8 cellular contexts compared by ENCODE assay signal in the genomic region with DNA sequence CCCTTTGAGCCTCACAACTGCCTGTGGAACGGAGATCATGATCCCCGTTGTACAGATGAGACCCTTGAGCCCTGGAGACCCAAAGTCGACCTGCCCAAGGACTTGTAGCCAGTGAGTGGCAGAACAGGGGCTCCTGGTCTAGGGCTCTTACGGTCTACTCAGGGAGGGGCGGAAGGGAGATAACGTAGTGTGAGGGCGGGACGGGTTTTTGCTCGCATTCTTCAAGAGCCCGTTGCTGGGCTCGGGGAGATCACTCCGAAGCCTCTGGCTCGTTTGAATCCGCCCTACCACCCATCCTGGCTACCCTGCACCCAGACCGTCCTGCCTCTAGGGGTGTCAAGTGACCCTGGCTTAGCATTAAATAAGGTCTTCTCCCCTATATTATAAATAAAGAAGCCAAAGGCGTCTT. TPM values are rescaled to one million over a fixed set of nuclear protein-coding genes. Genes with fewer than 3 reads are reported as not detected.
DNase-seq lines count a peak whose midpoint lies in the region; ATAC-seq and TF ChIP-seq lines count a peak whose summit lies in the region.

No MANE protein-coding gene starts in this region.

- in situ Hi-C loops in SK-MEL-5 (cut with HindIII; ENCODE audit: low pct_unique_long_range_greater_than_20kb, low sequenced_read_pairs), result no loop called here
- in situ Hi-C loops in astrocyte of the spinal cord (cut with HindIII; ENCODE audit: low sequenced_read_pairs), result no loop called here

- TF ChIP-seq CTCF in AG09319 (IDR thresholded peaks at IDR 0.05; ENCODE audit: low read depth, low read length), result peak; percentile 18; the same call in 1 of the 2 replicates
- peak; percentile 27 for TF ChIP-seq CTCF in astrocyte of the spinal cord (IDR thresholded peaks at IDR 0.05; ENCODE audit: low read depth, low read length)

- H3K9ac ChIP-seq in iPS-15b (ENCODE audit: low read depth, low read length), result peak overlapping the region; percentile 71
- peak overlapping the region; percentile 94 for H3K9ac ChIP-seq in skeletal muscle satellite cell (ENCODE audit: low read depth, low read length)

- peak overlapping the region; percentile 91 for H3K4me2 ChIP-seq in skeletal muscle satellite cell (ENCODE audit: low read length)

- H3K4me3 ChIP-seq in astrocyte of the spinal cord (ENCODE audit: low read depth, low read length), result peak overlapping the region; percentile 91
- peak overlapping the region; percentile 93 for H3K4me3 ChIP-seq in iPS-15b (ENCODE audit: low read depth, low read length)
- H3K4me3 ChIP-seq in skeletal muscle satellite cell (ENCODE audit: low read length), result peak overlapping the region; percentile 93

- ATAC-seq in GM18502 (IDR thresholded peaks at IDR 0.05; ENCODE audit: poor library complexity, unreplicated experiment) (peak; percentile 17), HG03432 (IDR thresholded peaks at IDR 0.05; ENCODE audit: unreplicated experiment) (peak; percentile 18)

- DNase-seq in AG09319 (ENCODE audit: extremely low read depth, low read depth) (no peak), SK-MEL-5 (ENCODE audit: low read depth, low spot score) (peak; percentile 45), astrocyte of the spinal cord (ENCODE audit: low read depth, low spot score) (peak; percentile 55), inferior parietal cortex (ENCODE audit: extremely low spot score) (no peak)

- no peaks in the 10 kb centered on the region for H3K9me3 ChIP-seq in iPS-15b (ENCODE audit: control insufficient read depth, insufficient read depth, low read length)
- H3K9me3 ChIP-seq in skeletal muscle satellite cell (replicated peaks; ENCODE audit: low read length), result no peaks in the 10 kb centered on the region

- H3K4me1 ChIP-seq in iPS-15b (ENCODE audit: control insufficient read depth, insufficient read depth, low read length) (peaks cover 13% of the 10 kb centered on the region), skeletal muscle satellite cell (ENCODE audit: control insufficient read depth, insufficient read depth, low read length) (peaks cover 17% of the 10 kb centered on the region)

- H3K36me3 ChIP-seq in iPS-15b (ENCODE audit: control insufficient read depth, insufficient read depth, low read length), result no peaks in the 10 kb centered on the region
- H3K36me3 ChIP-seq in skeletal muscle satellite cell (ENCODE audit: insufficient read depth, low read length), result no peaks in the 10 kb centered on the region

- H3K27me3 ChIP-seq in iPS-15b (ENCODE audit: control insufficient read depth, insufficient read depth, low read length) (peaks cover 33% of the 10 kb centered on the region), skeletal muscle satellite cell (ENCODE audit: control insufficient read depth, insufficient read depth, low read length) (peaks cover 10% of the 10 kb centered on the region)

RNA-seq across cellular contexts. Expression of a gene that starts 0.6 kb away (rescaled TPM):
- total RNA-seq in SK-MEL-5 (2014; rRNA removed; shearing (Covaris generic)), result 5.1 and 5.4 TPM in 2 replicates
- polyA plus RNA-seq in SK-MEL-5 (2015; cell fraction: cytosol; rRNA removed), result 5.6 and 8.3 TPM in 2 replicates
- 16.9 and 20.0 TPM in 2 replicates for polyA plus RNA-seq in SK-MEL-5 (2015; cell fraction: nucleus; rRNA removed)
- total RNA-seq in skeletal muscle satellite cell (2012; rRNA removed), result 6.1 and 7.4 TPM in 2 replicates

RNA-seq across cellular contexts. Expression of a gene that starts 37.5 kb away (rescaled TPM):
- total RNA-seq in SK-MEL-5 (2014; rRNA removed; shearing (Covaris generic)), result 14.3 and 16.1 TPM in 2 replicates
- polyA plus RNA-seq in SK-MEL-5 (2015; cell fraction: cytosol; rRNA removed), result 14.0 and 20.9 TPM in 2 replicates
- polyA plus RNA-seq in SK-MEL-5 (2015; cell fraction: nucleus; rRNA removed), result 12.5 and 15.0 TPM in 2 replicates
- total RNA-seq in skeletal muscle satellite cell (2012; rRNA removed), result 2.5 and 5.0 TPM in 2 replicates

RNA-seq across cellular contexts. Expression of a gene that starts 43.0 kb away (rescaled TPM):
- total RNA-seq in SK-MEL-5 (2014; rRNA removed; shearing (Covaris generic)), result 2.2 and 2.5 TPM in 2 replicates
- 16.3 and 18.4 TPM in 2 replicates for polyA plus RNA-seq in SK-MEL-5 (2015; cell fraction: cytosol; rRNA removed)
- polyA plus RNA-seq in SK-MEL-5 (2015; cell fraction: nucleus; rRNA removed), result 3.5 and 4.0 TPM in 2 replicates
- total RNA-seq in skeletal muscle satellite cell (2012; rRNA removed), result 8.6 and 17.0 TPM in 2 replicates

RNA-seq across cellular contexts. Expression of a gene that starts 59.2 kb away (rescaled TPM):
- total RNA-seq in SK-MEL-5 (2014; rRNA removed; shearing (Covaris generic)), result 0.37 and 1.2 TPM in 2 replicates
- 0.18 TPM in 1 of 2 replicates, not detected in the other for polyA plus RNA-seq in SK-MEL-5 (2015; cell fraction: cytosol; rRNA removed)
- 1.3 TPM in 1 of 2 replicates, not detected in the other for polyA plus RNA-seq in SK-MEL-5 (2015; cell fraction: nucleus; rRNA removed)
- total RNA-seq in skeletal muscle satellite cell (2012; rRNA removed), result 0.66 and 2.8 TPM in 2 replicates

Comparison
In these comparisons a context has a peak if more than half of its experiments do, and no peak if none do; other contexts are left out.
1. DNase-seq: peak in SK-MEL-5 (single experiment) and astrocyte of the spinal cord (single experiment); none in AG09319 (single experiment) and inferior parietal cortex (single experiment).
2. Peak in every context shown above with its lines, with median percentiles within 50 percentile points of each other: H3K4me3 ChIP-seq.